8 cellular contexts compared by ENCODE assay signal in genomic region chr6:158040051-158040803, GRCh38. TPM values are rescaled to one million over a fixed set of nuclear protein-coding genes. Genes with fewer than 3 reads are reported as not detected.
A peak's percentile ranks its signal among the peaks of the same experiment; 100 is the strongest.
DNase-seq lines count a peak whose midpoint lies in the region; ATAC-seq and TF ChIP-seq lines count a peak whose summit lies in the region.

No MANE protein-coding gene starts in this region.

- H3K27me3 ChIP-seq in prostate gland (replicated peaks; ENCODE audit: insufficient read depth) (no peaks in the 10 kb centered on the region), WERI-Rb-1 (ENCODE audit: insufficient read depth, low read depth, severe bottlenecking) (no peaks in the 10 kb centered on the region)

- H3K36me3 ChIP-seq in prostate gland (no peaks in the 10 kb centered on the region), WERI-Rb-1 (peaks cover 9% of the 10 kb centered on the region)

- peak overlapping the region; percentile 76 to 82 for H3K27ac ChIP-seq in prostate gland
- H3K27ac ChIP-seq in WERI-Rb-1: no peak overlapping the region

- H3K4me3 ChIP-seq in fibroblast of pulmonary artery (replicated peaks; ENCODE audit: low read depth, low read length) (no peak overlapping the region), prostate gland (no peak overlapping the region), WERI-Rb-1 (ENCODE audit: low read depth, low read length) (no peak overlapping the region)

- no peaks in the 10 kb centered on the region for H3K9me3 ChIP-seq in prostate gland
- no peaks in the 10 kb centered on the region for H3K9me3 ChIP-seq in WERI-Rb-1 (ENCODE audit: severe bottlenecking)

- DNase-seq in HT1080 (ENCODE audit: low read depth): peak; percentile 99
- DNase-seq in activated CD4-positive, alpha-beta T cell treated with anti-CD3 and anti-CD28 coated beads for 48 hours: peak; percentile 42
- DNase-seq in fibroblast of pulmonary artery (ENCODE audit: low read depth): peak; percentile 98
- no peak for DNase-seq in prostate gland (ENCODE audit: low spot score)
- no peak for DNase-seq in WERI-Rb-1
- DNase-seq in NCI-H345 treated with DMSO at 0.1 percent for 48 hours (lab: John Stamatoyannopoulos, UW; ENCODE audit: unreplicated experiment): no peak

- WGBS in prostate gland: 40% methylated on average over 6 of the region's 6 CpGs

- no peak for TF ChIP-seq POLR2A in prostate gland (IDR thresholded peaks at IDR 0.05)

- ATAC-seq in GM18498 (IDR thresholded peaks at IDR 0.05; ENCODE audit: unreplicated experiment) (peak; percentile 72), HG03520 (IDR thresholded peaks at IDR 0.05; ENCODE audit: unreplicated experiment) (no peak)

- intact Hi-C loops in prostate gland (cut with DNase I): loop anchor here (5.0 kb wide), 1 partner anchor 38 kb away; no protein-coding TSS in a partner anchor

- peaks cover 30% of the 10 kb centered on the region for H3K4me1 ChIP-seq in prostate gland (replicated peaks)

- TF ChIP-seq CTCF in fibroblast of pulmonary artery (IDR thresholded peaks at IDR 0.05; ENCODE audit: low read length, missing control alignments) (no peak), prostate gland (IDR thresholded peaks at IDR 0.05) (no peak), WERI-Rb-1 (IDR thresholded peaks at IDR 0.05; ENCODE audit: low read depth, low read length) (no peak)

RNA-seq across cellular contexts. Expression of gene SYNJ2, which starts 58.6 kb away (rescaled TPM):
- total RNA-seq in HT1080 (2014; rRNA removed; shearing (Covaris generic)): 64.7 and 68.5 TPM in 2 replicates
- polyA plus RNA-seq in HT1080 (2015; cell fraction: cytosol; rRNA removed): 57.0 and 58.7 TPM in 2 replicates
- 89.2 and 95.8 TPM in 2 replicates for polyA plus RNA-seq in HT1080 (2015; cell fraction: nucleus; rRNA removed)
- 10 to 100 TPM; 19.7 to 19.9 TPM for total RNA-seq in prostate gland

Comparison
In these comparisons a context has a peak if more than half of its experiments do, and no peak if none do; other contexts are left out.
1. DNase-seq: peak in HT1080 (single experiment), activated CD4-positive, alpha-beta T cell treated with anti-CD3 and anti-CD28 coated beads for 48 hours (single experiment) and fibroblast of pulmonary artery (single experiment); none in prostate gland (single experiment), WERI-Rb-1 (single experiment) and NCI-H345 treated with DMSO at 0.1 percent for 48 hours (single experiment).